In genomic region chr13:78786399-78786879, GRCh38 we compare ENCODE assay signal across 12 cellular contexts.
"Had no signal": no experiment of that assay in that cellular context is flagged by ENCODE, and none has a peak within 500 bp of the region (broad histone marks: within the 10 kb centered on the region; RNA-seq: fewer than 3 reads in every experiment).

No MANE protein-coding gene starts in this region.

- H3K27ac Mint-ChIP-seq: activated naive CD4-positive, alpha-beta T cell treated with anti-CD3 and anti-CD28 coated beads, Interleukin-2, amount 10 ng/mL, durations not matched to agents 7 days and 5 days; activated T-helper 17 cell treated with anti-CD3 and anti-CD28 coated beads, Interleukin-2, amount 50 U/mL, for 72 hours; stimulated activated effector memory CD8-positive, alpha-beta T cell treated with anti-CD3 and anti-CD28 coated beads, Interleukin-12 subunit alpha, Interleukin-12 subunit beta, amount 100 ng/mL, for 72 hours had no signal

- H3K4me3 Mint-ChIP-seq: activated naive CD4-positive, alpha-beta T cell treated with anti-CD3 and anti-CD28 coated beads, Interleukin-2, amount 10 ng/mL, durations not matched to agents 7 days and 5 days; activated T-helper 17 cell treated with anti-CD3 and anti-CD28 coated beads, Interleukin-2, amount 50 U/mL, for 72 hours; neural crest cell; stimulated activated effector memory CD8-positive, alpha-beta T cell treated with anti-CD3 and anti-CD28 coated beads, Interleukin-12 subunit alpha, Interleukin-12 subunit beta, amount 100 ng/mL, for 72 hours had no signal

- ATAC-seq: activated T-helper 17 cell treated with anti-CD3 and anti-CD28 coated beads, Interleukin-2, amount 50 U/mL, for 72 hours; gastrocnemius medialis; stimulated activated effector memory CD8-positive, alpha-beta T cell treated with anti-CD3 and anti-CD28 coated beads, Interleukin-12 subunit alpha, Interleukin-12 subunit beta, amount 100 ng/mL, for 72 hours had no signal

- H3K4me1 Mint-ChIP-seq: activated naive CD4-positive, alpha-beta T cell treated with anti-CD3 and anti-CD28 coated beads, Interleukin-2, amount 10 ng/mL, durations not matched to agents 7 days and 5 days; activated T-helper 17 cell treated with anti-CD3 and anti-CD28 coated beads, Interleukin-2, amount 50 U/mL, for 72 hours; stimulated activated effector memory CD8-positive, alpha-beta T cell treated with anti-CD3 and anti-CD28 coated beads, Interleukin-12 subunit alpha, Interleukin-12 subunit beta, amount 100 ng/mL, for 72 hours had no signal

- H3K9me3 Mint-ChIP-seq: activated naive CD4-positive, alpha-beta T cell treated with anti-CD3 and anti-CD28 coated beads, Interleukin-2, amount 10 ng/mL, durations not matched to agents 7 days and 5 days; activated T-helper 17 cell treated with anti-CD3 and anti-CD28 coated beads, Interleukin-2, amount 50 U/mL, for 72 hours; neural crest cell; stimulated activated effector memory CD8-positive, alpha-beta T cell treated with anti-CD3 and anti-CD28 coated beads, Interleukin-12 subunit alpha, Interleukin-12 subunit beta, amount 100 ng/mL, for 72 hours had no signal

- DNase-seq: activated CD4-positive, alpha-beta T cell treated with anti-CD3 and anti-CD28 coated beads for 48 hours; activated naive CD4-positive, alpha-beta T cell treated with anti-CD3 and anti-CD28 coated beads, Interleukin-2, amount 10 ng/mL, durations not matched to agents 7 days and 5 days; adrenal gland; central memory CD4-positive, alpha-beta T cell; effector CD8-positive, alpha-beta T cell; gastrocnemius medialis; mesendoderm; retina; tibial artery had no signal
